ENCODE assay signal across 8 cellular contexts in genomic region chr5:56142620-56143431, GRCh38.
DNase-seq lines count a peak whose midpoint lies in the region; ATAC-seq and TF ChIP-seq lines count a peak whose summit lies in the region.

No MANE protein-coding gene starts in this region.

- peaks cover 57% of the 10 kb centered on the region for H3K36me3 Mint-ChIP-seq in activated CD4-positive, alpha-beta T cell treated with anti-CD3 and anti-CD28 coated beads, Interleukin-2, amount 10 ng/mL, durations not matched to agents 7 days and 5 days (ENCODE audit: low read depth)

- TF ChIP-seq CTCF in PC-3 (conservative IDR thresholded peaks at IDR 0.05; ENCODE audit: low read depth, low read length): no peak

- POLR2A ChIA-PET in activated CD4-positive, alpha-beta T cell treated with anti-CD3 and anti-CD28 coated beads, Interleukin-2, amount 10 ng/mL, durations not matched to agents 7 days and 5 days (lab: Charles Lee): no interaction called here
- POLR2A ChIA-PET in PC-3 (lab: Charles Lee; ENCODE audit: unreplicated experiment): no interaction called here

- peaks cover 11% of the 10 kb centered on the region for H3K9me3 Mint-ChIP-seq in activated CD4-positive, alpha-beta T cell treated with anti-CD3 and anti-CD28 coated beads, Interleukin-2, amount 10 ng/mL, durations not matched to agents 7 days and 5 days
- no peaks in the 10 kb centered on the region for H3K9me3 Mint-ChIP-seq in stimulated activated naive CD8-positive, alpha-beta T cell treated with anti-CD3 and anti-CD28 coated beads, Interleukin-15, amount 100 ng/mL, for 72 hours

- H3K27me3 ChIP-seq in PC-3 (ENCODE audit: low read length): no peaks in the 10 kb centered on the region

- H3K27me3 Mint-ChIP-seq in activated CD4-positive, alpha-beta T cell treated with anti-CD3 and anti-CD28 coated beads, Interleukin-2, amount 10 ng/mL, durations not matched to agents 7 days and 5 days: no peaks in the 10 kb centered on the region
- no peaks in the 10 kb centered on the region for H3K27me3 Mint-ChIP-seq in stimulated activated naive CD8-positive, alpha-beta T cell treated with anti-CD3 and anti-CD28 coated beads, Interleukin-15, amount 100 ng/mL, for 72 hours

- H3K9me2 ChIP-seq in PC-3 (replicated peaks; ENCODE audit: low read length): no peaks in the 10 kb centered on the region

- no TSS peak for BruUV-seq in PC-3 (replicated peaks; lab: Mats Ljungman, UMichigan)

- H3K9ac ChIP-seq in PC-3 (ENCODE audit: low read length): no peak overlapping the region

- H3K4me1 Mint-ChIP-seq in activated CD4-positive, alpha-beta T cell treated with anti-CD3 and anti-CD28 coated beads, Interleukin-2, amount 10 ng/mL, durations not matched to agents 7 days and 5 days: peaks cover 62% of the 10 kb centered on the region
- H3K4me1 Mint-ChIP-seq in stimulated activated naive CD8-positive, alpha-beta T cell treated with anti-CD3 and anti-CD28 coated beads, Interleukin-15, amount 100 ng/mL, for 72 hours: peaks cover 36% of the 10 kb centered on the region

- CTCF ChIA-PET in activated CD4-positive, alpha-beta T cell treated with anti-CD3 and anti-CD28 coated beads, Interleukin-2, amount 10 ng/mL, durations not matched to agents 7 days and 5 days (lab: Charles Lee): interaction anchor here (1.0 to 1.3 kb wide), 2 partner anchors 22 to 45 kb away, joined by 3 to 4 read pairs; no protein-coding TSS in a partner anchor
- CTCF ChIA-PET in PC-3 (lab: Charles Lee): no interaction called here

- H3K4me2 ChIP-seq in PC-3 (ENCODE audit: low read length): no peak overlapping the region

- no peak overlapping the region for H3K4me3 ChIP-seq in PC-3 (ENCODE audit: low read length)

- H3K27ac Mint-ChIP-seq in activated CD4-positive, alpha-beta T cell treated with anti-CD3 and anti-CD28 coated beads, Interleukin-2, amount 10 ng/mL, durations not matched to agents 7 days and 5 days: peak overlapping the region; percentile 54
- peak overlapping the region in 1 of 2 donors; percentile 83 for H3K27ac Mint-ChIP-seq in stimulated activated naive CD8-positive, alpha-beta T cell treated with anti-CD3 and anti-CD28 coated beads, Interleukin-15, amount 100 ng/mL, for 72 hours

- H3K4me3 Mint-ChIP-seq in activated CD4-positive, alpha-beta T cell treated with anti-CD3 and anti-CD28 coated beads, Interleukin-2, amount 10 ng/mL, durations not matched to agents 7 days and 5 days: peak overlapping the region; percentile 10
- peak overlapping the region; percentile 27 to 43 for H3K4me3 Mint-ChIP-seq in stimulated activated naive CD8-positive, alpha-beta T cell treated with anti-CD3 and anti-CD28 coated beads, Interleukin-15, amount 100 ng/mL, for 72 hours

- no peaks in the 10 kb centered on the region for H4K20me1 ChIP-seq in PC-3 (ENCODE audit: low read length)

- H3K79me2 ChIP-seq in PC-3 (ENCODE audit: low read length): no peaks in the 10 kb centered on the region

- ATAC-seq in HG02678 (IDR thresholded peaks at IDR 0.05; ENCODE audit: unreplicated experiment): peak; percentile 88
- peak; percentile 71 for ATAC-seq in PC-3
- peak; percentile 84 for ATAC-seq in stimulated activated naive CD8-positive, alpha-beta T cell treated with anti-CD3 and anti-CD28 coated beads, Interleukin-15, amount 100 ng/mL, for 72 hours

- no peak overlapping the region for H3K27ac ChIP-seq in PC-3 (ENCODE audit: low read length)

- H3K4me1 ChIP-seq in PC-3 (ENCODE audit: insufficient read depth, low read length): peaks cover 9% of the 10 kb centered on the region

- intact Hi-C loops in PC-3 (cut with micrococcal nuclease): no loop called here

- DNase-seq in activated CD4-positive, alpha-beta T cell treated with anti-CD3 and anti-CD28 coated beads, Interleukin-2, amount 10 ng/mL, durations not matched to agents 7 days and 5 days: no peak
- no peak for DNase-seq in activated CD4-positive, alpha-beta T cell treated with anti-CD3 and anti-CD28 coated beads for 48 hours
- peak; percentile 64 for DNase-seq in PC-3
- no peak for DNase-seq in stimulated activated naive CD8-positive, alpha-beta T cell treated with anti-CD3 and anti-CD28 coated beads, Interleukin-15, amount 100 ng/mL, for 72 hours
- no peak for DNase-seq in DMS114 treated with DMSO at 0.1 percent for 48 hours (lab: John Stamatoyannopoulos, UW; ENCODE audit: unreplicated experiment)
- no peak for DNase-seq in A172 (ENCODE audit: low spot score)
- DNase-seq in NCI-H2029 treated with DMSO at 0.1 percent for 48 hours (lab: John Stamatoyannopoulos, UW): no peak

- no peaks in the 10 kb centered on the region for H3F3A ChIP-seq in PC-3 (ENCODE audit: low read length, unreplicated experiment)

- no peaks in the 10 kb centered on the region for H3K9me3 ChIP-seq in PC-3 (ENCODE audit: low read length)

- no peaks in the 10 kb centered on the region for H3K36me3 ChIP-seq in PC-3 (ENCODE audit: low read depth, low read length)

- no peak overlapping the region for H2AFZ ChIP-seq in PC-3 (ENCODE audit: low read length)
